ENCODE assay signal across 22 cellular contexts in the genomic region with DNA sequence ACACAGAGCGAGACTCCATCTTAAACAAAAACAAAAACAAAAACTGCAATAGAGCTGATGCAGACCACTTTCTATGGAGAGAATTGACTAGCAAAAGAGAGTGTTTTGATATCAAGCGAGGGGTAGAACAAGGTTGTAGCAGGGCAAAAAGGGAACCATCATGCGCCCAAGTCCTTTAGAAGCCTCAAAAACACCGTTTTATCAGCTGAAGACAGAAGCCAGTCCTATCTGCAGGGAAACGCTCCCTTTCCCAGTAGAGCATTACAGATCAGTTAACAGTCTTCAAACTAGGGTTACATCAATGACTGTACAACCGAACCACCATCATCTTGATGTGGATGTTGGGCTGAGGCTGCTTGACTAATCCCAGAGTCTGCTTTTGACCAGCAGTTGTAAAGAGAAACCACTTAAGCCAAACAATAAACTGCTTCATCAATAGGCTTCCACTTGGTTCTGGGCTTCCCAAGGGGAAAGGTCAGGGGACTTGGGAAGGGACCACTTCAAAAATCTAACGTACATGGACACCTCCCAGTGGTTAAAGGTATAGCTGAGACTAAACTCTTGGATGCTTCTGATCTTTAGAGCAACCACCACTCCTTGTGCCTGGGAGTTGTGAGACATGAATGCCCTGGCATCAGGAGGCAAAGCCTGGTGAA. TPM values are rescaled to one million over a fixed set of nuclear protein-coding genes. Genes with fewer than 3 reads are reported as not detected.
"Had no signal": no experiment of that assay in that cellular context is flagged by ENCODE, and none has a peak within 500 bp of the region (broad histone marks: within the 10 kb centered on the region; RNA-seq: fewer than 3 reads in every experiment).

No MANE protein-coding gene starts in this region.

- H3K27me3 ChIP-seq: colonic mucosa, gastroesophageal sphincter, stomach, suprapubic skin, tibial nerve had no signal

- H3K9me3 Mint-ChIP-seq: activated T-cell treated with anti-CD3 and anti-CD28 coated beads, Interleukin-2, amount 50 U/mL, for 24 hours; activated T-helper 2 cell treated with anti-CD3 and anti-CD28 coated beads, Interferon-gamma antibody, Interleukin-2, Interleukin-4, amounts not matched to agents 10 μg/mL and 5 μg/mL and 100 μg/mL, durations not matched to agents 14 hours and 24 hours and 36 hours; endodermal cell; neural crest cell; WTC11 had no signal

- H3K27ac Mint-ChIP-seq: activated T-cell treated with anti-CD3 and anti-CD28 coated beads, Interleukin-2, amount 50 U/mL, for 24 hours; activated T-helper 2 cell treated with anti-CD3 and anti-CD28 coated beads, Interferon-gamma antibody, Interleukin-2, Interleukin-4, amounts not matched to agents 10 μg/mL and 5 μg/mL and 100 μg/mL, durations not matched to agents 14 hours and 24 hours and 36 hours; endodermal cell; WTC11 had no signal

- H3K4me3 Mint-ChIP-seq: activated T-cell treated with anti-CD3 and anti-CD28 coated beads, Interleukin-2, amount 50 U/mL, for 24 hours; endodermal cell; neural crest cell; WTC11 had no signal

- H3K4me1 ChIP-seq: colonic mucosa, suprapubic skin, tibial nerve had no signal

- H3K27ac ChIP-seq: colonic mucosa, gastroesophageal sphincter, stomach, suprapubic skin, tibial nerve had no signal

- H3K36me3 Mint-ChIP-seq: WTC11 had no signal

- ATAC-seq: gastroesophageal sphincter, WTC11 had no signal

- H3K9me3 ChIP-seq: colonic mucosa, gastroesophageal sphincter, stomach, suprapubic skin, tibial nerve had no signal

- H3K27me3 Mint-ChIP-seq: activated T-cell treated with anti-CD3 and anti-CD28 coated beads, Interleukin-2, amount 50 U/mL, for 24 hours had no signal

- H3K4me3 ChIP-seq: colonic mucosa, gastroesophageal sphincter, stomach, suprapubic skin, tibial nerve had no signal

- H3K36me3 ChIP-seq: colonic mucosa, suprapubic skin had no signal

- FAIRE-seq: bronchial epithelial cell, islet of Langerhans had no signal

- DNase-seq: activated naive CD4-positive, alpha-beta T cell treated with Interleukin-2 at 50 U/mL for 16 hours; activated T-cell treated with anti-CD3 and anti-CD28 coated beads, Interleukin-2, amount 50 U/mL, for 24 hours; amygdala; colonic mucosa; endodermal cell; head of caudate nucleus; occipital lobe; stimulated activated CD4-positive, alpha-beta T cell treated with anti-CD3 and anti-CD28 coated beads, Interleukin-12 subunit alpha, Interleukin-12 subunit beta, amount 100 ng/mL, for 4 hours; stimulated activated CD4-positive, alpha-beta T cell treated with anti-CD3 and anti-CD28 coated beads, Interleukin-1b, Interleukin-23, amount 100 ng/mL, for 48 hours; stomach; SW 1271 had no signal

RNA-seq across cellular contexts. Expression of gene SPDEF, which starts 59.6 kb away (rescaled TPM):
- total RNA-seq: myocyte; occipital lobe; renal cortical epithelial cell; T-helper 2 cell treated with Interferon-gamma antibody and Interleukin-4, amounts not matched to agents 100 ng/mL and 5 ng/mL, for 36 hours; tibial nerve had no signal
